In genomic region chr3:41417574-41417973, GRCh38 we compare ENCODE assay signal across 21 cellular contexts.
DNase-seq lines count a peak whose midpoint lies in the region; ATAC-seq, FAIRE-seq and TF ChIP-seq lines count a peak whose summit lies in the region.
"Had no signal": no experiment of that assay in that cellular context is flagged by ENCODE, and none has a peak within 500 bp of the region (broad histone marks: within the 10 kb centered on the region; RNA-seq: fewer than 3 reads in every experiment).

No MANE protein-coding gene starts in this region.

- H3K36me3 Mint-ChIP-seq in CD4-positive, CD25-positive, alpha-beta regulatory T cell = peaks cover 6% of the 10 kb centered on the region
- H3K36me3 Mint-ChIP-seq in WTC11 (no peaks in the 10 kb centered on the region), T-cell (peaks cover 24% of the 10 kb centered on the region)

- no peak overlapping the region for H2AK5ac ChIP-seq in H1 (ENCODE audit: low read depth, low read length)

- H3K23me2 ChIP-seq in H1 (ENCODE audit: low read depth, low read length) = no peaks in the 10 kb centered on the region

- H3K4me1 Mint-ChIP-seq in CD4-positive, CD25-positive, alpha-beta regulatory T cell = no peaks in the 10 kb centered on the region
- H3K4me1 Mint-ChIP-seq in WTC11 (peaks cover 15% of the 10 kb centered on the region), T-cell (peaks cover 0 to 13% (median 5%) of the 10 kb centered on the region in 3 donors)
- H3K4me1 Mint-ChIP-seq: B cell, IgD-negative memory B cell had no signal

- H3K27ac Mint-ChIP-seq in CD4-positive, CD25-positive, alpha-beta regulatory T cell = peak overlapping the region in 2 of 3 donors; percentile 22 to 73
- H3K27ac Mint-ChIP-seq in WTC11 = no peak overlapping the region
- H3K27ac Mint-ChIP-seq in T-cell = no peak overlapping the region
- H3K27ac Mint-ChIP-seq: B cell; CD8-positive, alpha-beta memory T cell; HFFc6 had no signal

- H3K27me3 ChIP-seq in CD4-positive, CD25-positive, alpha-beta regulatory T cell (ENCODE audit: control insufficient read depth, insufficient read depth, low read length) = no peaks in the 10 kb centered on the region
- no peaks in the 10 kb centered on the region for H3K27me3 ChIP-seq in H1 (replicated peaks in 1 of 4; ENCODE audit: control insufficient read depth in 3 of 4, extremely low read depth in 1 of 4, insufficient read depth in 3 of 4, low read length in 3 of 4)
- H3K27me3 ChIP-seq: BLaER1 treated with 17β-estradiol and CSF1 and Interleukin-3, amounts not matched to agents 10 nM and 100 nM had no signal

- no peak for DNase-seq in CD4-positive, CD25-positive, alpha-beta regulatory T cell
- DNase-seq in WTC11 (ENCODE audit: low spot score) (no peak), H1 (ENCODE audit: low read depth in 1 of 2, low spot score in 2 of 2) (no peak), SW480 (ENCODE audit: low spot score) (no peak), T-cell (no peak)
- DNase-seq: CD8-positive, alpha-beta memory T cell; COR-L47; DMS153; DND-41; EL; HCEC 1CT; HFFc6 had no signal

- H3K27me3 Mint-ChIP-seq in CD4-positive, CD25-positive, alpha-beta regulatory T cell = no peaks in the 10 kb centered on the region
- no peaks in the 10 kb centered on the region for H3K27me3 Mint-ChIP-seq in WTC11 (ENCODE audit: low read depth)
- H3K27me3 Mint-ChIP-seq in T-cell = no peaks in the 10 kb centered on the region
- H3K27me3 Mint-ChIP-seq: B cell; CD8-positive, alpha-beta memory T cell; IgD-negative memory B cell had no signal

- H4K91ac ChIP-seq in H1 (replicated peaks; ENCODE audit: insufficient read length, low read length) = no peak overlapping the region

- H3K18ac ChIP-seq in H1 (ENCODE audit: extremely low read depth, low read length) = no peak overlapping the region

- TF ChIP-seq POLR2A in H1 (IDR thresholded peaks at IDR 0.05; ENCODE audit: control extremely low read depth in 1 of 2, low read depth in 2 of 2, low read length in 2 of 2) = no peak

- H3K9ac ChIP-seq in H1 (replicated peaks in 1 of 4; ENCODE audit: extremely low read depth in 1 of 4, low read depth in 3 of 4, low read length in 3 of 4) = no peak overlapping the region
- H3K9ac ChIP-seq: BLaER1 treated with 17β-estradiol and CSF1 and Interleukin-3, amounts not matched to agents 10 nM and 100 nM; KMS-11 had no signal

- no peak overlapping the region for H2BK15ac ChIP-seq in H1 (ENCODE audit: low read length)

- H3K4me3 ChIP-seq in CD4-positive, CD25-positive, alpha-beta regulatory T cell (ENCODE audit: low read depth, low read length) = no peak overlapping the region
- no peak overlapping the region for H3K4me3 ChIP-seq in H1 (ENCODE audit: extremely low read depth in 1 of 4, insufficient read depth in 2 of 4, low read depth in 3 of 4, low read length in 4 of 4)
- H3K4me3 ChIP-seq: BLaER1 treated with 17β-estradiol and CSF1 and Interleukin-3, amounts not matched to agents 10 nM and 100 nM; GM12878 had no signal

- POLR2A ChIA-PET in WTC11 (lab: Charles Lee) (no interaction called here), H1 (lab: Charles Lee; ENCODE audit: partially characterized antibody) (interaction anchor here (0.6 kb wide), 1 partner anchor 14 kb away, joined by 4 read pairs; no protein-coding TSS in a partner anchor), T-cell (lab: Charles Lee) (interaction anchor here (0.6 to 1.1 kb wide), 2 partner anchors 12 to 204 kb away, joined by 3 to 4 read pairs; no protein-coding TSS in a partner anchor)

- no peaks in the 10 kb centered on the region for H3K9me3 ChIP-seq in CD4-positive, CD25-positive, alpha-beta regulatory T cell (ENCODE audit: control insufficient read depth in 2 of 2, low read length in 2 of 2)
- no peaks in the 10 kb centered on the region for H3K9me3 ChIP-seq in H1 (ENCODE audit: insufficient read depth in 2 of 2, low read depth in 1 of 2, low read length in 1 of 2)
- H3K9me3 ChIP-seq: BLaER1 treated with 17β-estradiol and CSF1 and Interleukin-3, amounts not matched to agents 10 nM and 100 nM had no signal

- H3K4me2 ChIP-seq in H1 (ENCODE audit: insufficient read depth in 1 of 2, low read depth in 2 of 2, low read length in 2 of 2) = no peak overlapping the region; a peak in 1 of 4 replicates
- H3K4me2 ChIP-seq: BLaER1 treated with 17β-estradiol and CSF1 and Interleukin-3, amounts not matched to agents 10 nM and 100 nM; KMS-11 had no signal

- H4K20me1 ChIP-seq in H1 (replicated peaks in 1 of 2; ENCODE audit: control insufficient read depth in 1 of 2, insufficient read depth in 2 of 2, low read length in 2 of 2) = no peaks in the 10 kb centered on the region
- H4K20me1 ChIP-seq: BLaER1 treated with 17β-estradiol and CSF1 and Interleukin-3, amounts not matched to agents 10 nM and 100 nM had no signal

- TF ChIP-seq CTCF in WTC11 (IDR thresholded peaks at IDR 0.05) = no peak
- TF ChIP-seq CTCF in H1 (IDR thresholded peaks at IDR 0.05; ENCODE audit: control extremely low read depth in 1 of 3, insufficient read depth in 1 of 3, low read depth in 1 of 3, low read length in 3 of 3) = no peak

- no peak overlapping the region for H2BK5ac ChIP-seq in H1 (ENCODE audit: low read depth, low read length)

- H3K36me3 ChIP-seq in CD4-positive, CD25-positive, alpha-beta regulatory T cell (ENCODE audit: control insufficient read depth, insufficient read depth, low read length) = no peaks in the 10 kb centered on the region
- no peaks in the 10 kb centered on the region for H3K36me3 ChIP-seq in H1 (ENCODE audit: control insufficient read depth in 2 of 4, insufficient read depth in 4 of 4, low read length in 3 of 4)
- H3K36me3 ChIP-seq: BLaER1 treated with 17β-estradiol and CSF1 and Interleukin-3, amounts not matched to agents 10 nM and 100 nM had no signal

- WGBS in H1 (ENCODE audit: extremely low coverage in 1 of 2, insufficient coverage in 1 of 2, insufficient read length in 1 of 2, insufficient replicate concordance in 2 of 2, low coverage in 1 of 2, low lambda C conversion rate in 2 of 2, missing lambda C conversion rate in 1 of 2), 2 experiments = 86% methylated on average over 3 of the region's 3 CpGs; no CpG with 5 or more reads in 1 of the 2 experiments

- no peak for FAIRE-seq in H1 (lab: Jason Lieb, UNC)
- FAIRE-seq: D721Med, GM12878, H54, HepG2 had no signal

- CTCF ChIA-PET in WTC11 (lab: Charles Lee) (no interaction called here), H1 (lab: Charles Lee; ENCODE audit: partially characterized antibody) (interaction anchor here (1.0 to 1.5 kb wide), 4 partner anchors 12 to 415 kb away, joined by 3 read pairs; no protein-coding TSS in a partner anchor), T-cell (lab: Charles Lee) (no interaction called here)

- no peaks in the 10 kb centered on the region for H3K79me2 ChIP-seq in H1 (ENCODE audit: control insufficient read depth in 1 of 2, insufficient read depth in 2 of 2, low read length in 2 of 2)

- peaks cover 0 to 5% (median 0%) of the 10 kb centered on the region in 7 donors for H3K9me3 Mint-ChIP-seq in CD4-positive, CD25-positive, alpha-beta regulatory T cell
- H3K9me3 Mint-ChIP-seq in WTC11 (no peaks in the 10 kb centered on the region), T-cell (no peaks in the 10 kb centered on the region)
- H3K9me3 Mint-ChIP-seq: HFFc6, IgD-negative memory B cell had no signal

- H4K8ac ChIP-seq in H1 (ENCODE audit: extremely low read depth, insufficient read depth, low read length) = no peak overlapping the region

- H3K56ac ChIP-seq in H1 (replicated peaks; ENCODE audit: insufficient read length, low read depth, low read length) = no peak overlapping the region

- H3K14ac ChIP-seq in H1 (ENCODE audit: insufficient read length) = no peak overlapping the region

- no peak overlapping the region for H2BK20ac ChIP-seq in H1 (ENCODE audit: low read length)

- H2BK12ac ChIP-seq in H1 (ENCODE audit: low read depth, low read length) = no peak overlapping the region

- 0 out of 2 replicates have a peak overlapping the region, but pooled peaks have one; percentile 34 for H2AFZ ChIP-seq in H1 (ENCODE audit: low read length)

- no peaks in the 10 kb centered on the region for H3K4me1 ChIP-seq in CD4-positive, CD25-positive, alpha-beta regulatory T cell (ENCODE audit: control insufficient read depth, insufficient read depth, low read length, poor library complexity, severe bottlenecking)
- H3K4me1 ChIP-seq in H1 (replicated peaks in 1 of 4; ENCODE audit: control insufficient read depth in 3 of 4, insufficient read depth in 4 of 4, low read length in 3 of 4) = no peaks in the 10 kb centered on the region; a peak in 1 of 7 replicates

- no peak for ATAC-seq in CD4-positive, CD25-positive, alpha-beta regulatory T cell (ENCODE audit: low read depth in 2 of 2)
- ATAC-seq in WTC11 = no peak; the same call in 1 of the 2 replicates
- ATAC-seq in T-cell (replicated peaks in 1 of 4) = no peak
- ATAC-seq: GM12878, HepG2 had no signal

- H3K4me3 Mint-ChIP-seq in CD4-positive, CD25-positive, alpha-beta regulatory T cell = no peak overlapping the region
- H3K4me3 Mint-ChIP-seq in WTC11 (no peak overlapping the region), T-cell (no peak overlapping the region)
- H3K4me3 Mint-ChIP-seq: B cell; CD8-positive, alpha-beta memory T cell; HFFc6; IgD-negative memory B cell had no signal

- no peak overlapping the region for H2BK120ac ChIP-seq in H1 (replicated peaks; ENCODE audit: low read depth, low read length)

- H3K79me1 ChIP-seq in H1 (ENCODE audit: low read depth, low read length) = no peaks in the 10 kb centered on the region

- TF ChIP-seq RAD21 in Ishikawa (IDR thresholded peaks at IDR 0.05; ENCODE audit: low read depth) (no peak), H1 (IDR thresholded peaks at IDR 0.05 in 1 of 2, conservative IDR thresholded peaks at IDR 0.05 in 1 of 2; ENCODE audit: low read depth in 2 of 2, low read length in 2 of 2) (no peak)

- no peak overlapping the region for H3K27ac ChIP-seq in CD4-positive, CD25-positive, alpha-beta regulatory T cell (ENCODE audit: insufficient read depth, low read length, poor library complexity, severe bottlenecking)
- no peak overlapping the region for H3K27ac ChIP-seq in H1 (ENCODE audit: low read depth, low read length)
- H3K27ac ChIP-seq: BLaER1 treated with 17β-estradiol and CSF1 and Interleukin-3, amounts not matched to agents 10 nM and 100 nM; KMS-11 had no signal

- no peak overlapping the region for H3K4ac ChIP-seq in H1 (replicated peaks; ENCODE audit: insufficient read length, low read depth, low read length)

- TF ChIP-seq EP300 in Ishikawa (IDR thresholded peaks at IDR 0.05; ENCODE audit: borderline replicate concordance) = no peak
- no peak for TF ChIP-seq EP300 in H1 (IDR thresholded peaks at IDR 0.05; ENCODE audit: borderline replicate concordance in 1 of 2, low read depth in 2 of 2, low read length in 2 of 2)

- H3K23ac ChIP-seq in H1 (ENCODE audit: insufficient read length) = no peak overlapping the region

- H4K5ac ChIP-seq in H1 (ENCODE audit: insufficient read length, low read depth, low read length) = no peak overlapping the region

TF ChIP-seq in Ishikawa, 13 proteins besides CTCF, POLR2A, EP300 and RAD21 (continues in another document):
- no peak for TF ChIP-seq TAF1 (IDR thresholded peaks at IDR 0.05; ENCODE audit: low read depth)

TF ChIP-seq in H1, 55 proteins besides CTCF, POLR2A, EP300 and RAD21:
- TF ChIP-seq SIX5 (IDR thresholded peaks at IDR 0.05; ENCODE audit: low read depth, low read length) = peak; percentile 29; the same call in 1 of the 2 replicates
- no peak for TF ChIP-seq TAF7 (optimal IDR thresholded peaks at IDR 0.05; ENCODE audit: borderline replicate concordance, low read depth, low read length)

Comparison
In these comparisons a context has a peak if more than half of its experiments do, and no peak if none do; other contexts are left out.
1. H3K27ac Mint-ChIP-seq: peak in CD4-positive, CD25-positive, alpha-beta regulatory T cell (2 of 3); none in WTC11 (single experiment) and T-cell (0 of 2).